8 cellular contexts compared by ENCODE assay signal in genomic region chr7:92833024-92833765, GRCh38. TPM values are rescaled to one million over a fixed set of nuclear protein-coding genes. Genes with fewer than 3 reads are reported as not detected.
DNase-seq lines count a peak whose midpoint lies in the region; ATAC-seq and TF ChIP-seq lines count a peak whose summit lies in the region.

No MANE protein-coding gene starts in this region.

- TF ChIP-seq RAD21 in liver (IDR thresholded peaks at IDR 0.05) = peak; percentile 79 to 89

- no peaks in the 10 kb centered on the region for H3K27me3 ChIP-seq in colonic mucosa
- H3K27me3 ChIP-seq in liver (ENCODE audit: control insufficient read depth in 4 of 4, insufficient read depth in 4 of 4, low read length in 3 of 4) = no peaks in the 10 kb centered on the region

- H3K4me3 ChIP-seq in AG09309 (ENCODE audit: control insufficient read depth, low read depth, low read length) (peak overlapping the region; percentile 84), colonic mucosa (peak overlapping the region; percentile 77), liver (ENCODE audit: low read depth in 1 of 3, low read length in 3 of 3) (peak overlapping the region; percentile 82 to 93 (median 88))

- TF ChIP-seq CTCF in AG09309 (IDR thresholded peaks at IDR 0.05; ENCODE audit: control insufficient read depth, insufficient read depth, low read depth, low read length, missing control alignments) (peak; percentile 85), colonic mucosa (IDR thresholded peaks at IDR 0.05) (peak; percentile 89), liver (IDR thresholded peaks at IDR 0.05; ENCODE audit: low read depth, low read length, missing input control) (peak; percentile 81)

- no peaks in the 10 kb centered on the region for H3K36me3 ChIP-seq in colonic mucosa
- H3K36me3 ChIP-seq in liver (ENCODE audit: control insufficient read depth in 4 of 4, insufficient read depth in 3 of 4, low read depth in 1 of 4, low read length in 3 of 4) = no peaks in the 10 kb centered on the region

- H3K4me1 ChIP-seq in colonic mucosa (no peaks in the 10 kb centered on the region), liver (ENCODE audit: control insufficient read depth in 4 of 4, insufficient read depth in 4 of 4, low read length in 3 of 4) (peaks cover 0 to 37% (median 20%) of the 10 kb centered on the region in 4 donors)

- under 1% methylated on average over 83 of the region's 83 CpGs for WGBS in liver

- DNase-seq in AG09309 (ENCODE audit: low read depth) = no peak
- peak; percentile 64 for DNase-seq in NCI-H345 treated with DMSO at 0.1 percent for 48 hours (lab: John Stamatoyannopoulos, UW; ENCODE audit: unreplicated experiment)
- peak; percentile 86 to 87 for DNase-seq in activated CD4-positive, alpha-beta T cell treated with anti-CD3 and anti-CD28 coated beads for 4 hours
- DNase-seq in colonic mucosa = peak; percentile 94
- DNase-seq in stimulated activated CD4-positive, alpha-beta T cell treated with anti-CD3 and anti-CD28 coated beads, Interleukin-4, amount 100 ng/mL, for 4 hours = peak; percentile 86 to 87

- H3K9ac ChIP-seq in colonic mucosa (ENCODE audit: low read depth in 2 of 2, low read length in 2 of 2) = peak overlapping the region; percentile 52 to 85
- peak overlapping the region; percentile 25 to 93 for H3K9ac ChIP-seq in liver (ENCODE audit: low read depth in 1 of 2, low read length in 2 of 2)

- ATAC-seq in GM18870 (IDR thresholded peaks at IDR 0.05; ENCODE audit: unreplicated experiment) (peak; percentile 4), HG03108 (IDR thresholded peaks at IDR 0.05; ENCODE audit: unreplicated experiment) (peak; percentile 56)

- H3K27ac ChIP-seq in colonic mucosa (peak overlapping the region; percentile 87), liver (ENCODE audit: low read depth in 1 of 2, low read length in 2 of 2) (peak overlapping the region; percentile 70 to 92)

- intact Hi-C loops in colonic mucosa (cut with DNase I) = loop anchor here (2.0 to 5.0 kb wide), 2 partner anchors 141 to 212 kb away; no protein-coding TSS in a partner anchor

- H3K9me3 ChIP-seq in colonic mucosa (no peaks in the 10 kb centered on the region), liver (ENCODE audit: control insufficient read depth in 4 of 4, low read length in 3 of 4) (no peaks in the 10 kb centered on the region)

TF ChIP-seq in liver, 16 proteins besides CTCF, POLR2A, EP300 and RAD21:
- TF ChIP-seq ATF3 (IDR thresholded peaks at IDR 0.05) (no peak), YY1 (IDR thresholded peaks at IDR 0.05) (peak; percentile 25)

RNA-seq across cellular contexts. Expression of gene CDK6, which starts 3.2 kb away (rescaled TPM):
- total RNA-seq in colonic mucosa = 10 to 100 TPM; 37.1 to 55.4 TPM
- total RNA-seq in liver = 10 to 100 TPM; 17.7 to 35.0 TPM
- polyA plus RNA-seq in liver = 1 to 10 TPM; 3.3 to 6.2 TPM
